In the genomic region with DNA sequence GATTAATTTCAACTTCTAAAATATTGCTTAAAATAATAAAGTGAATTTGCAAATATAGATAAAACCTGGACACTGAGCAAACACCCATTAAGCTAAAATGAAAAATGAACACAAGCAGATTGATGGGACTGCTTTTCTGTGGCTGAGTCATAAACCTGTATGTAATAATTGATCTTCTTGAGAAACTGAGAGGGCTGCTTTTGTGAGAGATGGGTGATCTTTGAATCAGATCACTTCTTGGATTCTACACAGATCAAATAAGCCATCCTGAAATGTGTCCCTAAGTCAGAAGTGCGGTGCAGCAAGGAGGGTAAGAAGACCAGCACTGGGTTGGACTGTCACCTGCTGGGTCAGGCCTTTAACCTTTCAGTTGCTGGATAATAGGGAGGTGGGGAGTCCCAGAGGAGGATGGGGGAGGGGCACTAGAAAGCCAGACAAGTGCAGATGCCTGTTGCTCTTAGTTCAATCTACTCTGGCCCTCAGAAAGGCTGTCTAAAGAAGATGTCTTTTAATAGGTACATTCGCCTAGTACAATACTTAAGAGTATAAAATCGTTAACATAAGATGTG, we compare ENCODE assay signal across 3 cellular contexts.
TF ChIP-seq lines count a peak whose summit lies in the region.

No MANE protein-coding gene starts in this region.

TF ChIP-seq in SK-N-SH, 30 proteins besides CTCF, POLR2A, EP300 and RAD21 (continued from another document):
- TF ChIP-seq, protein P1, sequence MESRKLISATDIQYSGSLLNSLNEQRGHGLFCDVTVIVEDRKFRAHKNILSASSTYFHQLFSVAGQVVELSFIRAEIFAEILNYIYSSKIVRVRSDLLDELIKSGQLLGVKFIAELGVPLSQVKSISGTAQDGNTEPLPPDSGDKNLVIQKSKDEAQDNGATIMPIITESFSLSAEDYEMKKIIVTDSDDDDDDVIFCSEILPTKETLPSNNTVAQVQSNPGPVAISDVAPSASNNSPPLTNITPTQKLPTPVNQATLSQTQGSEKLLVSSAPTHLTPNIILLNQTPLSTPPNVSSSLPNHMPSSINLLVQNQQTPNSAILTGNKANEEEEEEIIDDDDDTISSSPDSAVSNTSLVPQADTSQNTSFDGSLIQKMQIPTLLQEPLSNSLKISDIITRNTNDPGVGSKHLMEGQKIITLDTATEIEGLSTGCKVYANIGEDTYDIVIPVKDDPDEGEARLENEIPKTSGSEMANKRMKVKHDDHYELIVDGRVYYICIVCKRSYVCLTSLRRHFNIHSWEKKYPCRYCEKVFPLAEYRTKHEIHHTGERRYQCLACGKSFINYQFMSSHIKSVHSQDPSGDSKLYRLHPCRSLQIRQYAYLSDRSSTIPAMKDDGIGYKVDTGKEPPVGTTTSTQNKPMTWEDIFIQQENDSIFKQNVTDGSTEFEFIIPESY (IDR thresholded peaks at IDR 0.05; ENCODE audit: borderline replicate concordance, low read depth): no peak
- no peak for TF ChIP-seq TCF12 (IDR thresholded peaks at IDR 0.05)
- no peak for TF ChIP-seq NFIC (IDR thresholded peaks at IDR 0.05; ENCODE audit: borderline replicate concordance)
- no peak for TF ChIP-seq POLR2AphosphoS5 (IDR thresholded peaks at IDR 0.05; ENCODE audit: low read depth, low read length)
- TF ChIP-seq, protein P2, sequence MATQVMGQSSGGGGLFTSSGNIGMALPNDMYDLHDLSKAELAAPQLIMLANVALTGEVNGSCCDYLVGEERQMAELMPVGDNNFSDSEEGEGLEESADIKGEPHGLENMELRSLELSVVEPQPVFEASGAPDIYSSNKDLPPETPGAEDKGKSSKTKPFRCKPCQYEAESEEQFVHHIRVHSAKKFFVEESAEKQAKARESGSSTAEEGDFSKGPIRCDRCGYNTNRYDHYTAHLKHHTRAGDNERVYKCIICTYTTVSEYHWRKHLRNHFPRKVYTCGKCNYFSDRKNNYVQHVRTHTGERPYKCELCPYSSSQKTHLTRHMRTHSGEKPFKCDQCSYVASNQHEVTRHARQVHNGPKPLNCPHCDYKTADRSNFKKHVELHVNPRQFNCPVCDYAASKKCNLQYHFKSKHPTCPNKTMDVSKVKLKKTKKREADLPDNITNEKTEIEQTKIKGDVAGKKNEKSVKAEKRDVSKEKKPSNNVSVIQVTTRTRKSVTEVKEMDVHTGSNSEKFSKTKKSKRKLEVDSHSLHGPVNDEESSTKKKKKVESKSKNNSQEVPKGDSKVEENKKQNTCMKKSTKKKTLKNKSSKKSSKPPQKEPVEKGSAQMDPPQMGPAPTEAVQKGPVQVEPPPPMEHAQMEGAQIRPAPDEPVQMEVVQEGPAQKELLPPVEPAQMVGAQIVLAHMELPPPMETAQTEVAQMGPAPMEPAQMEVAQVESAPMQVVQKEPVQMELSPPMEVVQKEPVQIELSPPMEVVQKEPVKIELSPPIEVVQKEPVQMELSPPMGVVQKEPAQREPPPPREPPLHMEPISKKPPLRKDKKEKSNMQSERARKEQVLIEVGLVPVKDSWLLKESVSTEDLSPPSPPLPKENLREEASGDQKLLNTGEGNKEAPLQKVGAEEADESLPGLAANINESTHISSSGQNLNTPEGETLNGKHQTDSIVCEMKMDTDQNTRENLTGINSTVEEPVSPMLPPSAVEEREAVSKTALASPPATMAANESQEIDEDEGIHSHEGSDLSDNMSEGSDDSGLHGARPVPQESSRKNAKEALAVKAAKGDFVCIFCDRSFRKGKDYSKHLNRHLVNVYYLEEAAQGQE (IDR thresholded peaks at IDR 0.05; ENCODE audit: low read depth, low read length): no peak
- no peak for TF ChIP-seq FOXJ3 (CRISPR knock-in tag; IDR thresholded peaks at IDR 0.05)
- no peak for TF ChIP-seq JUND (IDR thresholded peaks at IDR 0.05)
- TF ChIP-seq, protein P3, sequence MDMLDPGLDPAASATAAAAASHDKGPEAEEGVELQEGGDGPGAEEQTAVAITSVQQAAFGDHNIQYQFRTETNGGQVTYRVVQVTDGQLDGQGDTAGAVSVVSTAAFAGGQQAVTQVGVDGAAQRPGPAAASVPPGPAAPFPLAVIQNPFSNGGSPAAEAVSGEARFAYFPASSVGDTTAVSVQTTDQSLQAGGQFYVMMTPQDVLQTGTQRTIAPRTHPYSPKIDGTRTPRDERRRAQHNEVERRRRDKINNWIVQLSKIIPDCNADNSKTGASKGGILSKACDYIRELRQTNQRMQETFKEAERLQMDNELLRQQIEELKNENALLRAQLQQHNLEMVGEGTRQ (IDR thresholded peaks at IDR 0.05; ENCODE audit: borderline replicate concordance, low read depth, low read length): no peak

TF ChIP-seq in SK-N-SH treated with all-trans-retinoic acid at 6 μM for 48 hours, 23 proteins besides CTCF, POLR2A, EP300 and RAD21 (continued from another document):
- TF ChIP-seq, protein P4, sequence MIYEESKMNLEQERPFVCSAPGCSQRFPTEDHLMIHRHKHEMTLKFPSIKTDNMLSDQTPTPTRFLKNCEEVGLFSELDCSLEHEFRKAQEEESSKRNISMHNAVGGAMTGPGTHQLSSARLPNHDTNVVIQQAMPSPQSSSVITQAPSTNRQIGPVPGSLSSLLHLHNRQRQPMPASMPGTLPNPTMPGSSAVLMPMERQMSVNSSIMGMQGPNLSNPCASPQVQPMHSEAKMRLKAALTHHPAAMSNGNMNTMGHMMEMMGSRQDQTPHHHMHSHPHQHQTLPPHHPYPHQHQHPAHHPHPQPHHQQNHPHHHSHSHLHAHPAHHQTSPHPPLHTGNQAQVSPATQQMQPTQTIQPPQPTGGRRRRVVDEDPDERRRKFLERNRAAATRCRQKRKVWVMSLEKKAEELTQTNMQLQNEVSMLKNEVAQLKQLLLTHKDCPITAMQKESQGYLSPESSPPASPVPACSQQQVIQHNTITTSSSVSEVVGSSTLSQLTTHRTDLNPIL (CRISPR knock-in tag; IDR thresholded peaks at IDR 0.05; ENCODE audit: low read depth): no peak
- no peak for TF ChIP-seq GLIS3 (CRISPR knock-in tag; IDR thresholded peaks at IDR 0.05)

TF ChIP-seq in HEK293T, 16 proteins besides CTCF, POLR2A, EP300 and RAD21 (continued from another document):
- TF ChIP-seq, protein P5, sequence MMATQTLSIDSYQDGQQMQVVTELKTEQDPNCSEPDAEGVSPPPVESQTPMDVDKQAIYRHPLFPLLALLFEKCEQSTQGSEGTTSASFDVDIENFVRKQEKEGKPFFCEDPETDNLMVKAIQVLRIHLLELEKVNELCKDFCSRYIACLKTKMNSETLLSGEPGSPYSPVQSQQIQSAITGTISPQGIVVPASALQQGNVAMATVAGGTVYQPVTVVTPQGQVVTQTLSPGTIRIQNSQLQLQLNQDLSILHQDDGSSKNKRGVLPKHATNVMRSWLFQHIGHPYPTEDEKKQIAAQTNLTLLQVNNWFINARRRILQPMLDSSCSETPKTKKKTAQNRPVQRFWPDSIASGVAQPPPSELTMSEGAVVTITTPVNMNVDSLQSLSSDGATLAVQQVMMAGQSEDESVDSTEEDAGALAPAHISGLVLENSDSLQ (IDR thresholded peaks at IDR 0.05): no peak
- TF ChIP-seq SP1 (IDR thresholded peaks at IDR 0.05): no peak
- TF ChIP-seq ARNT (IDR thresholded peaks at IDR 0.05): no peak
- no peak for TF ChIP-seq BHLHE40 (IDR thresholded peaks at IDR 0.05; ENCODE audit: borderline replicate concordance)
- TF ChIP-seq ZNF384 (IDR thresholded peaks at IDR 0.05): no peak
- TF ChIP-seq ELF4 (IDR thresholded peaks at IDR 0.05): no peak
- TF ChIP-seq NFRKB (IDR thresholded peaks at IDR 0.05): no peak
- TF ChIP-seq HDGF (IDR thresholded peaks at IDR 0.05; ENCODE audit: borderline replicate concordance): no peak
- TF ChIP-seq SUZ12 (IDR thresholded peaks at IDR 0.05): no peak
- no peak for TF ChIP-seq FOXM1 (IDR thresholded peaks at IDR 0.05; ENCODE audit: borderline replicate concordance)
- TF ChIP-seq TARDBP (IDR thresholded peaks at IDR 0.05): no peak
- TF ChIP-seq CTBP1 (IDR thresholded peaks at IDR 0.05; ENCODE audit: borderline replicate concordance): no peak
- TF ChIP-seq L3MBTL2 (conservative IDR thresholded peaks at IDR 0.05): no peak
